ENCODE assay signal across 9 cellular contexts in the genomic region with DNA sequence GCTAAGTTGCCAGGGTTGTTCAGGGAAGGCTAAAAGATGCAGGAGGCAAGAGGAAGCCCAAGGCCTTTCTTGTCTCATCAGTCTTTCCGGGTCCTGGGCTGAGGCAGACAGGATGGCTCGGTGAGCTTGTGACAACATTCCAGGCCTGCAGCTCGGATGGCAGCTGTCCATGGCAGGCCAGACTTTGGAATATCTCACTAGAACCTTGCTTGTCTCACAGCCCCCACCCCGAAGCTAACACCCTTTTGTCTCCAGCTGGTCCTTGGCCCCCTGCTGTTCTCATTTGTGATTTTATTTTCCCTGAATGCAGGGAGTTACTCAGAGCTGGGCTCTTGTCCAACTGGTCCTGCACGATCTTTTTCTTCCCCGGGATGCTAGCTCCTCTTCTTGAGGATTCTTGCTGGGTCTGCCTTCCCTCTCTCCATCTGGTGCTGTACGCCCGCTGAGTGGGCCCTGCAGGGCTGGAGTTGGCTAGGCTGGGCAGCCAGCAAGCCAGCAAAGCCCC.
DNase-seq lines count a peak whose midpoint lies in the region; ATAC-seq, FAIRE-seq and TF ChIP-seq lines count a peak whose summit lies in the region.
"Had no signal": no experiment of that assay in that cellular context is flagged by ENCODE, and none has a peak within 500 bp of the region (broad histone marks: within the 10 kb centered on the region; RNA-seq: fewer than 3 reads in every experiment).

No MANE protein-coding gene starts in this region.

- H3K9ac ChIP-seq in Karpas-422 (ENCODE audit: low read length): no peak overlapping the region

- H3K4me3 ChIP-seq in osteoblast (ENCODE audit: insufficient read depth, low read length) (no peak overlapping the region), Karpas-422 (ENCODE audit: low read length) (no peak overlapping the region)

- ATAC-seq in HG03108 (IDR thresholded peaks at IDR 0.05; ENCODE audit: unreplicated experiment): no peak
- no peak for ATAC-seq in HG03025 (IDR thresholded peaks at IDR 0.05; ENCODE audit: low FRiP score, unreplicated experiment)

- H4K20me1 ChIP-seq in osteoblast (ENCODE audit: insufficient read depth, low read length) (no peaks in the 10 kb centered on the region), Karpas-422 (ENCODE audit: insufficient read depth, low read depth, low read length) (no peaks in the 10 kb centered on the region)

- H3K27ac ChIP-seq in osteoblast (ENCODE audit: low read depth, low read length) (no peak overlapping the region), Karpas-422 (ENCODE audit: low read length) (no peak overlapping the region)

- TF ChIP-seq CTCF in osteoblast (IDR thresholded peaks at IDR 0.05; ENCODE audit: extremely low read depth, low read depth, low read length): peak; percentile 7
- TF ChIP-seq CTCF in D721Med (IDR thresholded peaks at IDR 0.05; ENCODE audit: insufficient read depth, missing control alignments): no peak

- H3K9me2 ChIP-seq in Karpas-422 (replicated peaks; ENCODE audit: insufficient read depth, low read length): no peaks in the 10 kb centered on the region

- no peak overlapping the region for H2AFZ ChIP-seq in osteoblast (ENCODE audit: low read length)
- H2AFZ ChIP-seq in Karpas-422 (ENCODE audit: low read length): no peak overlapping the region

- TF ChIP-seq POLR2A in GM12892 (IDR thresholded peaks at IDR 0.05; ENCODE audit: low read depth, low read length): no peak

- H3K4me1 ChIP-seq in osteoblast (ENCODE audit: insufficient read depth, low read length) (no peaks in the 10 kb centered on the region), Karpas-422 (ENCODE audit: low read length) (no peaks in the 10 kb centered on the region)

- H3K79me2 ChIP-seq in osteoblast (ENCODE audit: insufficient read depth, low read length): no peaks in the 10 kb centered on the region
- no peaks in the 10 kb centered on the region for H3K79me2 ChIP-seq in Karpas-422 (ENCODE audit: low read length)

- H3K4me2 ChIP-seq in osteoblast (ENCODE audit: insufficient read depth, low read length) (no peak overlapping the region), Karpas-422 (ENCODE audit: low read depth, low read length, poor library complexity, severe bottlenecking) (no peak overlapping the region)

- H3K36me3 ChIP-seq in osteoblast (ENCODE audit: insufficient read depth, low read length) (no peaks in the 10 kb centered on the region), Karpas-422 (ENCODE audit: insufficient read depth, low read length) (no peaks in the 10 kb centered on the region)

- no peaks in the 10 kb centered on the region for H3K9me3 ChIP-seq in osteoblast (ENCODE audit: low read depth, low read length)
- no peaks in the 10 kb centered on the region for H3K9me3 ChIP-seq in Karpas-422 (ENCODE audit: low read length)

- FAIRE-seq in GM12892 (lab: Jason Lieb, UNC) (peak; percentile 64), D721Med (lab: Jason Lieb, UNC) (no peak)
- FAIRE-seq: small intestine had no signal

- DNase-seq in GM12892 (ENCODE audit: insufficient read length) (no peak), NCI-H2171 treated with DMSO at 0.1 percent for 48 hours (lab: John Stamatoyannopoulos, UW) (peak; percentile 77), cerebellum (ENCODE audit: low spot score) (peak; percentile 80), osteoblast (ENCODE audit: insufficient read length, low spot score, missing footprints) (no peak), D721Med (ENCODE audit: insufficient read length, low spot score) (no peak), Karpas-422 (no peak)
- DNase-seq: small intestine had no signal

- H3K27me3 ChIP-seq in osteoblast (ENCODE audit: insufficient read depth, low read length): peaks cover 6% of the 10 kb centered on the region
- H3K27me3 ChIP-seq in Karpas-422 (ENCODE audit: low read length): no peaks in the 10 kb centered on the region

Comparison
In these comparisons a context has a peak if more than half of its experiments do, and no peak if none do; other contexts are left out.
1. DNase-seq: peak in NCI-H2171 treated with DMSO at 0.1 percent for 48 hours (single experiment) and cerebellum (single experiment); none in GM12892 (single experiment), osteoblast (single experiment), D721Med (single experiment) and Karpas-422 (single experiment).